Comparison of ENCODE assay signal across 15 cellular contexts in genomic region chr2:230684222-230685164, GRCh38. TPM values are rescaled to one million over a fixed set of nuclear protein-coding genes. Genes with fewer than 3 reads are reported as not detected.
DNase-seq lines count a peak whose midpoint lies in the region; ATAC-seq, FAIRE-seq and TF ChIP-seq lines count a peak whose summit lies in the region.
"Had no signal": no experiment of that assay in that cellular context is flagged by ENCODE, and none has a peak within 500 bp of the region (broad histone marks: within the 10 kb centered on the region; RNA-seq: fewer than 3 reads in every experiment).

No MANE protein-coding gene starts in this region.

- no peak for FAIRE-seq in A549 (lab: Jason Lieb, UNC)
- peak; percentile 90 for FAIRE-seq in keratinocyte (lab: Jason Lieb, UNC)
- no peak for FAIRE-seq in GM19239 (lab: Jason Lieb, UNC)
- FAIRE-seq: GM18507 had no signal

- H3K9me3 ChIP-seq in A549 (no peaks in the 10 kb centered on the region), T-helper 17 cell (ENCODE audit: control insufficient read depth, low read length, poor library complexity, severe bottlenecking) (no peaks in the 10 kb centered on the region), keratinocyte (ENCODE audit: control insufficient read depth, low read depth, low read length) (no peaks in the 10 kb centered on the region)
- H3K9me3 ChIP-seq: ascending aorta, tibial artery had no signal

- H3K27ac Mint-ChIP-seq in T-helper 17 cell: peak overlapping the region; percentile 14
- H3K27ac Mint-ChIP-seq: CD4-positive, alpha-beta T cell had no signal

- no peak for TF ChIP-seq POLR2A in A549 (IDR thresholded peaks at IDR 0.05; ENCODE audit: low read length)

- H3K4me2 ChIP-seq in A549: peak overlapping the region; percentile 61
- H3K4me2 ChIP-seq in keratinocyte (ENCODE audit: control insufficient read depth, extremely low read depth, insufficient read depth, low read depth, low read length): peak overlapping the region; percentile 42

- DNase-seq in A549 (ENCODE audit: low read depth in 1 of 2, low spot score in 1 of 2) (peak; percentile 60 to 69), HCEC 1CT (peak; percentile 13), T-helper 17 cell (no peak), keratinocyte (ENCODE audit: low read depth, low spot score) (peak; percentile 90), COR-L47 (lab: John Stamatoyannopoulos, UW) (no peak), GM19239 (ENCODE audit: insufficient read length, low spot score) (no peak), cerebellar cortex (ENCODE audit: low spot score) (no peak), NCI-H2107 (lab: John Stamatoyannopoulos, UW) (no peak)
- DNase-seq: CD4-positive, alpha-beta T cell; stimulated activated CD4-positive, alpha-beta T cell treated with anti-CD3 and anti-CD28 coated beads, Interleukin-4, amount 100 ng/mL, for 24 hours; T-helper 1 cell; tibial artery had no signal

- H4K20me1 ChIP-seq in keratinocyte (ENCODE audit: control insufficient read depth, extremely low read depth, insufficient read depth, low read length): no peaks in the 10 kb centered on the region

- CTCF ChIA-PET in A549 (lab: Yijun Ruan, JAX): interaction anchor here (1.1 to 1.5 kb wide), 3 partner anchors 10 to 165 kb away, joined by 3 to 4 read pairs (median 3); no protein-coding TSS in a partner anchor

- peaks cover 43% of the 10 kb centered on the region for H3K4me1 ChIP-seq in A549
- peaks cover 54% of the 10 kb centered on the region for H3K4me1 ChIP-seq in keratinocyte (ENCODE audit: control insufficient read depth, extremely low read depth, insufficient read depth, low read length)
- H3K4me1 ChIP-seq: ascending aorta, tibial artery had no signal

- peak in 1 of 2 experiments; percentile 53; a peak in 2 of 5 replicates for TF ChIP-seq EP300 in A549 (IDR thresholded peaks at IDR 0.05)

- TF ChIP-seq CTCF in A549 (IDR thresholded peaks at IDR 0.05): no peak
- TF ChIP-seq CTCF in keratinocyte (optimal IDR thresholded peaks at IDR 0.05 in 1 of 3, IDR thresholded peaks at IDR 0.05 in 1 of 3, conservative IDR thresholded peaks at IDR 0.05 in 1 of 3; ENCODE audit: extremely low read depth in 1 of 3, insufficient read depth in 2 of 3, low read length in 3 of 3): no peak

- 39% methylated on average over 9 of the region's 9 CpGs for WGBS in A549 (ENCODE audit: missing lambda C conversion rate)

- H3K27me3 ChIP-seq in keratinocyte (ENCODE audit: control insufficient read depth, extremely low read depth, insufficient read depth, low read length): no peaks in the 10 kb centered on the region
- H3K27me3 ChIP-seq: ascending aorta had no signal

- peaks cover 4% of the 10 kb centered on the region for H3K36me3 Mint-ChIP-seq in T-helper 17 cell (ENCODE audit: low read depth)
- H3K36me3 Mint-ChIP-seq: natural killer cell treated with Interleukin-12 subunit alpha and Interleukin-12 subunit beta and Interleukin-15 and Interleukin-18, amount 100 ng/mL, for 72 hours had no signal

- H3K4me3 ChIP-seq in A549 (no peak overlapping the region), keratinocyte (ENCODE audit: control insufficient read depth in 2 of 3, extremely low read depth in 1 of 3, insufficient read depth in 2 of 3, low read depth in 1 of 3, low read length in 3 of 3) (no peak overlapping the region)
- H3K4me3 ChIP-seq: ascending aorta, tibial artery had no signal

- H3K4me1 Mint-ChIP-seq in T-helper 17 cell: peaks cover 20% of the 10 kb centered on the region

- no peaks in the 10 kb centered on the region for H3K27me3 Mint-ChIP-seq in T-helper 17 cell
- H3K27me3 Mint-ChIP-seq: CD4-positive, alpha-beta T cell had no signal

- ATAC-seq in A549: peak; percentile 66 to 73; a peak in 5 of 6 replicates
- ATAC-seq in T-helper 17 cell: no peak
- ATAC-seq: natural killer cell treated with Interleukin-12 subunit alpha and Interleukin-12 subunit beta and Interleukin-15 and Interleukin-18, amount 100 ng/mL, for 72 hours had no signal

- H3K27ac ChIP-seq in A549: peak overlapping the region; percentile 49 to 75
- peak overlapping the region; percentile 76 for H3K27ac ChIP-seq in keratinocyte (ENCODE audit: control insufficient read depth, insufficient read depth, low read length)
- H3K27ac ChIP-seq: ascending aorta, tibial artery had no signal

- no peak overlapping the region for H2AFZ ChIP-seq in keratinocyte (ENCODE audit: control insufficient read depth, low read length)

- H3K79me2 ChIP-seq in keratinocyte (ENCODE audit: control insufficient read depth, insufficient read depth, low read length): no peaks in the 10 kb centered on the region

- no peaks in the 10 kb centered on the region for H3K36me3 ChIP-seq in keratinocyte (ENCODE audit: control insufficient read depth in 2 of 2, extremely low read depth in 1 of 2, insufficient read depth in 2 of 2, low read length in 2 of 2)
- H3K36me3 ChIP-seq: ascending aorta, tibial artery had no signal

- H3K9ac ChIP-seq in keratinocyte (ENCODE audit: control insufficient read depth, extremely low read depth, insufficient read depth, low read length): peak overlapping the region; percentile 39

- H3K4me3 Mint-ChIP-seq in T-helper 17 cell: no peak overlapping the region
- H3K4me3 Mint-ChIP-seq: CD4-positive, alpha-beta T cell; natural killer cell treated with Interleukin-12 subunit alpha and Interleukin-12 subunit beta and Interleukin-15 and Interleukin-18, amount 100 ng/mL, for 72 hours had no signal

- TF ChIP-seq RAD21 in A549 (conservative IDR thresholded peaks at IDR 0.05 in 1 of 2, IDR thresholded peaks at IDR 0.05 in 1 of 2): no peak

- dilution Hi-C loops in keratinocyte (cut with MboI; ENCODE audit: extremely low pct_ligation_motif_present, low sequenced_read_pairs): no loop called here

- no peaks in the 10 kb centered on the region for H3K9me1 ChIP-seq in keratinocyte (ENCODE audit: control insufficient read depth, extremely low read depth, insufficient read depth, low read length)

- POLR2A ChIA-PET in A549 (lab: Yijun Ruan, JAX): interaction anchor here (1.5 kb wide), 1 partner anchor 57 kb away, joined by 4 read pairs; no protein-coding TSS in a partner anchor

TF ChIP-seq in A549, 52 proteins besides CTCF, POLR2A, EP300 and RAD21:
- no peak for TF ChIP-seq REST (IDR thresholded peaks at IDR 0.05)
- peak; percentile 63 for TF ChIP-seq JUNB (IDR thresholded peaks at IDR 0.05)
- 0 out of 2 replicates have a peak, but pooled peaks have one; percentile 43 for TF ChIP-seq FOSL2 (IDR thresholded peaks at IDR 0.05)
- peak; percentile 75 for TF ChIP-seq FOSL2 (CRISPR knock-in tag; IDR thresholded peaks at IDR 0.05)

RNA-seq across cellular contexts. Expression of gene CAB39, which starts 28.1 kb away (rescaled TPM):
- polyA plus RNA-seq in A549 (2011; rRNA removed) (50.7 and 54.2 TPM in 2 replicates), A549 (2017; fragmentation: RNase III; extraction: RNeasy Plus Mini Kit Qiagen cat#74134 plus additional on column Dnase treatment) (28.4 to 30.2 TPM (median 30.1 TPM) in 3 replicates), keratinocyte (77.1 to 120 TPM (median 77.7 TPM) in 3 replicates)
- polyA plus RNA-seq in A549 (2012; cell fraction: cytosol; rRNA removed): 12.6 and 12.8 TPM in 2 replicates
- polyA plus RNA-seq in A549 (2012; cell fraction: nucleus; rRNA removed): 8.1 and 12.8 TPM in 2 replicates
- polyA minus RNA-seq in A549 (2011; rRNA and poly(A)+ RNA removed): 38.6 and 42.2 TPM in 2 replicates
- 10 to 100 TPM; 82.3 to 89.8 TPM for total RNA-seq in T-helper 17 cell
- 98.7 TPM for polyA plus RNA-seq in keratinocyte (2011; ENCODE audit: low read depth)
- polyA plus RNA-seq in keratinocyte (2011; cell fraction: cytosol; rRNA removed): 60.1 and 121 TPM in 2 replicates
- 91.8 and 105 TPM in 2 replicates for polyA plus RNA-seq in keratinocyte (2011; cell fraction: nucleus; rRNA removed)
- polyA plus RNA-seq in keratinocyte (2012; ENCODE audit: low replicate concordance): 75.0 and 81.2 TPM in 2 replicates
- polyA minus RNA-seq in keratinocyte: 59.3 to 159 TPM (median 79.1 TPM) in 3 replicates
- polyA minus RNA-seq in keratinocyte (2011; cell fraction: cytosol; rRNA and poly(A)+ RNA removed): 87.7 TPM
- 67.4 and 142 TPM in 2 replicates for polyA minus RNA-seq in keratinocyte (2011; cell fraction: nucleus; rRNA and poly(A)+ RNA removed)

Comparison
In these comparisons a context has a peak if more than half of its experiments do, and no peak if none do; other contexts are left out.
1. DNase-seq: peak in A549 (2 of 2), HCEC 1CT (single experiment) and keratinocyte (single experiment); none in T-helper 17 cell (0 of 3), COR-L47 (single experiment), GM19239 (single experiment), cerebellar cortex (single experiment) and NCI-H2107 (single experiment).